Comparison of ENCODE assay signal across 19 cellular contexts in the genomic region with DNA sequence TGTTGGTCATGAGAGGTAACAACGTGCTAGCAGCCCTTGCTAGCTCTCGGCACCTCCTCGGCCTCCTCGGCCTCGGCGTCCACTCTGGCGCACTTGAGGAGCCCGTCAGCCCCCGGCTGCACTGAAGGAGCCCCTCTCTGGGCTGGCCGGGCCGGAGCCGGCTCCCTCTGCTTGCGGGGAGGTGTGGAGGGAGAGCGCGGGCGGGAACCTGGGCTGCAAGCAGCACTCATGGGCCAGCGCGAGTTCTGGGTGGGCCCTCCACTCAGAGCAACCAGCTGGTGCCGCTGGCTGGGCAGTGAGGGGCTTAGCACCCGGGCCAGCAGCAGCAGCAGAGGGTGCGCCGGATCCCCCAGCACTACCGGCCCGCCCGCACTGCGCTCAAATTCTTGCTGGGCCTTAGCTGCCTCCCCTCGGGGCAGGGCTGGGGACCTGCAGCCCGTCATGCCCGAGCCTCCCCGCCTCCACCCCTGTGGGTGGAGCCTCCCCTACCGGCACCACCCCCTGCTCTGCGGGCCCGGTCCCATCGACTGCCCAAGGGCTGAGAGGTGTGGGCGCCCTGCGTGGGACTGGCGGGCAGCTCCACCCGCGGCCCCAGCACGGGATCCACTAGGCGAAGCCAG.
A peak's percentile ranks its signal among the peaks of the same experiment; 100 is the strongest.
DNase-seq lines count a peak whose midpoint lies in the region; ATAC-seq, FAIRE-seq and TF ChIP-seq lines count a peak whose summit lies in the region.
"Had no signal": no experiment of that assay in that cellular context is flagged by ENCODE, and none has a peak within 500 bp of the region (broad histone marks: within the 10 kb centered on the region; RNA-seq: fewer than 3 reads in every experiment).

No MANE protein-coding gene starts in this region.

- H3K4me2 ChIP-seq in K562 (ENCODE audit: insufficient read depth, low read length): no peak overlapping the region

- in situ Hi-C loops in K562 (cut with MboI) (no loop called here), gastrocnemius medialis (cut with MboI; ENCODE audit: low sequenced_read_pairs in 4 of 4) (loop anchor here in 1 of 4 donors (25.0 kb wide), 1 partner anchor 280 kb away; no protein-coding TSS in a partner anchor)

- no peaks in the 10 kb centered on the region for H3K4me1 Mint-ChIP-seq in chondrocyte (ENCODE audit: low read depth)

- no peak overlapping the region for H3K27ac Mint-ChIP-seq in chondrocyte (ENCODE audit: unreplicated experiment)
- H3K27ac Mint-ChIP-seq: CD4-positive, alpha-beta T cell had no signal

- H3K27me3 Mint-ChIP-seq in chondrocyte (ENCODE audit: low read depth): peaks cover 5% of the 10 kb centered on the region

- no peak for FAIRE-seq in K562 (lab: Jason Lieb, UNC)
- FAIRE-seq: A204.1, H54 had no signal

- no TSS peak for BruUV-seq in K562 (replicated peaks; lab: Mats Ljungman, UMichigan)

- H3K9ac ChIP-seq in K562 (ENCODE audit: insufficient read depth in 1 of 2, low read depth in 2 of 2, low read length in 2 of 2): no peak overlapping the region
- H3K9ac ChIP-seq: GM23248 had no signal

- H3K4me3 ChIP-seq in K562 (no peak overlapping the region), spleen (no peak overlapping the region), gastrocnemius medialis (no peak overlapping the region)
- H3K4me3 ChIP-seq: GM23248 had no signal

- no peaks in the 10 kb centered on the region for H3K36me3 Mint-ChIP-seq in chondrocyte (ENCODE audit: low read depth)

- DNase-seq in K562 (ENCODE audit: extremely low read depth in 1 of 4, low spot score in 3 of 4) (no peak), chondrocyte (ENCODE audit: low spot score) (peak; percentile 89), mesenteric fat pad (ENCODE audit: low spot score) (peak; percentile 82), spleen (peak; percentile 73), GDM1 (lab: John Stamatoyannopoulos, UW) (no peak), gastrocnemius medialis (no peak)
- DNase-seq: ACHN; AML-193; CD4-positive, alpha-beta T cell; DMS153; DMS79; GF-D8; GM23248; HCEC 1CT had no signal

- H3K9me3 Mint-ChIP-seq in chondrocyte (ENCODE audit: low read depth): peaks cover 13% of the 10 kb centered on the region
- H3K9me3 Mint-ChIP-seq: CD4-positive, alpha-beta T cell had no signal

- TF ChIP-seq POLR2A in K562 (conservative IDR thresholded peaks at IDR 0.05): no peak
- TF ChIP-seq POLR2A in spleen (IDR thresholded peaks at IDR 0.05): no peak
- no peak for TF ChIP-seq POLR2A in gastrocnemius medialis (IDR thresholded peaks at IDR 0.05)

- CTCF ChIA-PET in K562 (lab: Yijun Ruan, JAX; ENCODE audit: low intra/inter-chr PET ratio): interaction anchor here (1.2 kb wide), 1 partner anchor 26 kb away, joined by 3 read pairs; no protein-coding TSS in a partner anchor

- H3K27me3 ChIP-seq in K562 (ENCODE audit: control insufficient read depth in 2 of 2, insufficient read depth in 2 of 2, low read length in 2 of 2) (peaks cover 40 to 97% of the 10 kb centered on the region in 2 experiments), spleen (replicated peaks in 1 of 7) (peaks cover 0 to 26% (median 0%) of the 10 kb centered on the region in 7 donors), gastrocnemius medialis (peaks cover 0 to 2% (median 0%) of the 10 kb centered on the region in 3 donors)

- no peaks in the 10 kb centered on the region for H3K9me1 ChIP-seq in K562 (ENCODE audit: control insufficient read depth, insufficient read depth, low read length)

- TF ChIP-seq CTCF in K562 (IDR thresholded peaks at IDR 0.05 in 2 of 3, conservative IDR thresholded peaks at IDR 0.05 in 1 of 3; ENCODE audit: insufficient read depth in 2 of 3, low read depth in 1 of 3, low read length in 3 of 3): no peak
- no peak for TF ChIP-seq CTCF in chondrocyte (IDR thresholded peaks at IDR 0.05)
- no peak for TF ChIP-seq CTCF in spleen (IDR thresholded peaks at IDR 0.05 in 8 of 11, conservative IDR thresholded peaks at IDR 0.05 in 3 of 11)
- TF ChIP-seq CTCF in gastrocnemius medialis (IDR thresholded peaks at IDR 0.05 in 4 of 5, conservative IDR thresholded peaks at IDR 0.05 in 1 of 5): no peak

- no peaks in the 10 kb centered on the region for H4K20me1 ChIP-seq in K562 (replicated peaks; ENCODE audit: control insufficient read depth, insufficient read depth, low read length)

- no peak overlapping the region for H3K4me3 Mint-ChIP-seq in chondrocyte (ENCODE audit: unreplicated experiment)
- H3K4me3 Mint-ChIP-seq: CD4-positive, alpha-beta T cell had no signal

- H3K9me3 ChIP-seq in K562 (replicated peaks; ENCODE audit: control insufficient read depth, insufficient read depth, low read depth, low read length) (no peaks in the 10 kb centered on the region), spleen (peaks cover 0 to 18% (median 2%) of the 10 kb centered on the region in 8 donors), gastrocnemius medialis (no peaks in the 10 kb centered on the region)

- WGBS in K562 (ENCODE audit: insufficient coverage, low coverage, missing lambda C conversion rate): 9% methylated on average over 41 of the region's 41 CpGs
- 88 to 99% (median 95%) methylated on average over 24 to 41 of the region's 41 CpGs for WGBS in spleen, 5 donors

- no peaks in the 10 kb centered on the region for H3K79me2 ChIP-seq in K562 (ENCODE audit: control insufficient read depth, insufficient read depth, low read length)

- TF ChIP-seq RAD21 in K562 (CRISPR knock-in tag; conservative IDR thresholded peaks at IDR 0.05 in 1 of 2, IDR thresholded peaks at IDR 0.05 in 1 of 2): no peak

- intact Hi-C loops in K562 (cut with micrococcal nuclease) (no loop called here), spleen (cut with DNase I; ENCODE audit: low total_unique reads) (no loop called here), gastrocnemius medialis (cut with DNase I; ENCODE audit: low total_unique reads) (no loop called here)

- no peak overlapping the region for H2AFZ ChIP-seq in K562 (ENCODE audit: low read depth, low read length)
- H2AFZ ChIP-seq: GM23248 had no signal

- H3K36me3 ChIP-seq in K562 (ENCODE audit: control insufficient read depth, insufficient read depth, low read length): no peaks in the 10 kb centered on the region
- H3K36me3 ChIP-seq in spleen: no peaks in the 10 kb centered on the region
- H3K36me3 ChIP-seq in gastrocnemius medialis: no peaks in the 10 kb centered on the region

- TF ChIP-seq EP300 in K562 (IDR thresholded peaks at IDR 0.05; ENCODE audit: low read length): no peak

- ATAC-seq in K562 (0 out of 3 replicates have a peak, but pooled peaks have one; percentile 15), GM19324 (IDR thresholded peaks at IDR 0.05; ENCODE audit: low FRiP score, unreplicated experiment) (no peak), GM21619 (IDR thresholded peaks at IDR 0.05; ENCODE audit: unreplicated experiment) (no peak), gastrocnemius medialis (no peak)

- POLR2A ChIA-PET in K562 (lab: Yijun Ruan, JAX): interaction anchor here (0.5 kb wide), 1 partner anchor 888 kb away, joined by 3 read pairs; no protein-coding TSS in a partner anchor

- H3K27ac ChIP-seq in K562 (ENCODE audit: extremely low read depth, low read depth, low read length): no peak overlapping the region
- no peak overlapping the region for H3K27ac ChIP-seq in spleen
- H3K27ac ChIP-seq in gastrocnemius medialis: no peak overlapping the region
- H3K27ac ChIP-seq: C4-2B, GM23248 had no signal

- H3K4me1 ChIP-seq in K562 (replicated peaks in 1 of 2; ENCODE audit: control insufficient read depth in 2 of 2, insufficient read depth in 2 of 2, low read length in 2 of 2) (peaks cover 0 to 6% of the 10 kb centered on the region in 2 experiments; a peak in 1 of 5 replicates), spleen (no peaks in the 10 kb centered on the region), gastrocnemius medialis (no peaks in the 10 kb centered on the region)

TF ChIP-seq in K562, 482 proteins besides CTCF, POLR2A, EP300 and RAD21:
- no peak for TF ChIP-seq TRIM24 (IDR thresholded peaks at IDR 0.05)
- TF ChIP-seq ESRRA (IDR thresholded peaks at IDR 0.05; ENCODE audit: borderline replicate concordance, low read depth): no peak
- TF ChIP-seq MCM2 (IDR thresholded peaks at IDR 0.05; ENCODE audit: low read depth): no peak
- no peak for TF ChIP-seq XRCC3 (IDR thresholded peaks at IDR 0.05)
- TF ChIP-seq ZNF274 (IDR thresholded peaks at IDR 0.05; ENCODE audit: borderline replicate concordance, low read depth, low read length): no peak
- TF ChIP-seq, protein P1, sequence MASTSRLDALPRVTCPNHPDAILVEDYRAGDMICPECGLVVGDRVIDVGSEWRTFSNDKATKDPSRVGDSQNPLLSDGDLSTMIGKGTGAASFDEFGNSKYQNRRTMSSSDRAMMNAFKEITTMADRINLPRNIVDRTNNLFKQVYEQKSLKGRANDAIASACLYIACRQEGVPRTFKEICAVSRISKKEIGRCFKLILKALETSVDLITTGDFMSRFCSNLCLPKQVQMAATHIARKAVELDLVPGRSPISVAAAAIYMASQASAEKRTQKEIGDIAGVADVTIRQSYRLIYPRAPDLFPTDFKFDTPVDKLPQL (IDR thresholded peaks at IDR 0.05; ENCODE audit: extremely low read depth, insufficient read length): no peak
- TF ChIP-seq KAT7 (CRISPR knock-in tag; IDR thresholded peaks at IDR 0.05; ENCODE audit: borderline replicate concordance): no peak
- no peak for TF ChIP-seq POLR2G (IDR thresholded peaks at IDR 0.05; ENCODE audit: low read depth, low read length)
- TF ChIP-seq, protein P2, sequence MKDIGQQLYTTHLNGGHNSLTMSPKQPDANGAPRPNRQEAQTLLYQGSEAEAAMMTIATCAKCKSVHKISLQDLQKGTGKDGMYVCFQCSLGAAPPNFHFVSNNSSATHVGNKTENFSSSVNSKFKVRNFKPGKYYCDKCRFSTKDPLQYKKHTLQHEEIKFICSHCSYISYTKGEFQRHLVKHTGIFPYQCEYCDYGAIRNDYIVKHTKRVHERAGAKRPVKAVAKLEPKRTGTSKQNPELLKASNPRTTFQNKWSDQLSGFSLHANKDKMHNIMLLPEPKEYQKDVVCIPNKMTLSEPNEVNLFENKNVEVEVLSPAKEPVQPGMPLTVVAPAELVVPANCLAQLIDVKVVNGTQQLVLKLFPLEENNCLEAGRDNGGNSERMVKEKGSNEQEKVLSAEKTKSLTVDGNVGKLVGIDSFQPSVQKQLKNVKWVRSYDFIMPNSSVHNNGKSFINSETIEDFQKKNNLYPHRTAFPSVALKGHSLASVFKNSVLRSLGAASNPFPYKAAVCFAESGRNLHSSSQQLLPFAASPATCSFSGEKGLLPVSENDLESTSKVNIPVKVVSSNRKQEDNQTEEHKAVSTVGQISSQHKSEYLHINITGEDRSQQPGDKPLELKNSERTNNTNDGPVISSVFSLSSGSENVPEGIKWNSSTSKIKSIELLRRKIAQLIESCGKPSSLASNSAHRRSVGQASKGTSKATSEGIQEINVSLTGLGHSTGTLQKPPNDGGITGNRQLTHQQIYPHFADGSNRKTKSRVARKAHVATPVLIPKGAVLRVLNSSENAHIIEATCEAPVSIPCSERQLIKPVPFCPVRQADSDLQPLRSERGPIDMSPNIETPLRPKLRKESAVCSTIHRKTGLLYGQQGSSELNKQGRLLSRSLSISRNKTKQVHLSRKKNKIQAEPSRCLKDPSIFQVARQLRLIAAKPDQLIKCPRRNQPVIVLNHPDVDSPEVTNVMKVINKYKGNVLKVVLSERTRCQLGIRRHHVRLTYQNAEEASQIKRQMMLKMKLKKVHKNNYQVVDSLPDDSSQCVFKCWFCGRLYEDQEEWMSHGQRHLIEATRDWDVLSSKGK (CRISPR knock-in tag; IDR thresholded peaks at IDR 0.05): no peak

Comparison
In these comparisons a context has a peak if more than half of its experiments do, and no peak if none do; other contexts are left out.
1. DNase-seq: peak in chondrocyte (single experiment), mesenteric fat pad (single experiment) and spleen (single experiment); none in K562 (0 of 4), GDM1 (single experiment) and gastrocnemius medialis (0 of 2).